In the genomic region with DNA sequence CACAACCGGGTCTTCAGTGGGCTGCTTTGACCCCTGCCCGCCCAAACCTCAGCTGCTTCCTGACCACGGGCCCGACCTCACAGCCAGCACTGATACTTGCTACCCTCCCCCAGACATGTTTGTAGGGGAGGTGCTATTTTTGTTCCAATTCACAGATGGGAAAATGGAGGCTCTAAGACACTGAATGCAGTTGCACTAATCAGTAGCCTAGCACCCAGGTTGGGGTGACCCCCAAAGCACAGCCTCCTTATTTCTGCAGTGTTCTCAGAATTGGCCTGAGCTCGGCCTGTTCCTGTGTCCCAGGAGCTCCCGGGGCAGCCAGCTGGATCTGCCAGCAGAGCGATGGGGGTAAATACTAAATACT, we compare ENCODE assay signal across 29 cellular contexts. TPM values are rescaled to one million over a fixed set of nuclear protein-coding genes. Genes with fewer than 3 reads are reported as not detected.
DNase-seq lines count a peak whose midpoint lies in the region; ATAC-seq, FAIRE-seq and TF ChIP-seq lines count a peak whose summit lies in the region.
"Had no signal": no experiment of that assay in that cellular context is flagged by ENCODE, and none has a peak within 500 bp of the region (broad histone marks: within the 10 kb centered on the region; RNA-seq: fewer than 3 reads in every experiment).

No MANE protein-coding gene starts in this region.

- no peak for TF ChIP-seq EP300 in K562 (IDR thresholded peaks at IDR 0.05; ENCODE audit: low read length)
- no peak for TF ChIP-seq EP300 in neural cell (conservative IDR thresholded peaks at IDR 0.05; ENCODE audit: poor library complexity, severe bottlenecking)

- peaks cover 92 to 100% of the 10 kb centered on the region in 2 experiments for H3K27me3 ChIP-seq in K562 (ENCODE audit: control insufficient read depth in 2 of 2, insufficient read depth in 2 of 2, low read length in 2 of 2)
- no peaks in the 10 kb centered on the region for H3K27me3 ChIP-seq in endodermal cell (ENCODE audit: control insufficient read depth, insufficient read depth, low read length, poor library complexity, severe bottlenecking)
- no peaks in the 10 kb centered on the region for H3K27me3 ChIP-seq in neural cell (ENCODE audit: insufficient read depth, low read depth, low read length)
- no peaks in the 10 kb centered on the region for H3K27me3 ChIP-seq in uterus
- H3K27me3 ChIP-seq: BE2C had no signal

- no peak overlapping the region for H3K4me3 Mint-ChIP-seq in endodermal cell
- no peak overlapping the region for H3K4me3 Mint-ChIP-seq in T-helper 2 cell treated with Interferon-gamma antibody and Interleukin-4, amounts not matched to agents 5 μg/mL and 100 μg/mL, for 36 hours
- H3K4me3 Mint-ChIP-seq: CD14-positive monocyte; CD4-positive, alpha-beta memory T cell; CD4-positive, CD25-positive, alpha-beta regulatory T cell; CD8-positive, alpha-beta memory T cell had no signal

- H3K4me1 Mint-ChIP-seq in endodermal cell = no peaks in the 10 kb centered on the region
- no peaks in the 10 kb centered on the region for H3K4me1 Mint-ChIP-seq in T-helper 2 cell treated with Interferon-gamma antibody and Interleukin-4, amounts not matched to agents 5 μg/mL and 100 μg/mL, for 36 hours (ENCODE audit: low read depth)
- H3K4me1 Mint-ChIP-seq: CD14-positive monocyte; CD4-positive, alpha-beta memory T cell; CD4-positive, CD25-positive, alpha-beta regulatory T cell; CD8-positive, alpha-beta memory T cell had no signal

- peaks cover 0 to 27% of the 10 kb centered on the region in 2 experiments; a peak in 1 of 5 replicates for H3K4me1 ChIP-seq in K562 (replicated peaks in 1 of 2; ENCODE audit: control insufficient read depth in 2 of 2, insufficient read depth in 2 of 2, low read length in 2 of 2)
- H3K4me1 ChIP-seq in endodermal cell (ENCODE audit: control insufficient read depth, insufficient read depth, low read length) = no peaks in the 10 kb centered on the region
- no peaks in the 10 kb centered on the region for H3K4me1 ChIP-seq in uterus
- H3K4me1 ChIP-seq: A549, BE2C had no signal

- H3K36me3 ChIP-seq in K562 (ENCODE audit: control insufficient read depth, insufficient read depth, low read length) (no peaks in the 10 kb centered on the region), endodermal cell (ENCODE audit: control insufficient read depth, insufficient read depth, low read length) (no peaks in the 10 kb centered on the region), neural cell (ENCODE audit: insufficient read depth, low read length) (no peaks in the 10 kb centered on the region), uterus (no peaks in the 10 kb centered on the region)
- H3K36me3 ChIP-seq: BE2C, BLaER1 had no signal

- ATAC-seq in K562 = no peak
- ATAC-seq: A549, GM12878 had no signal

- no peak for TF ChIP-seq RAD21 in K562 (CRISPR knock-in tag; conservative IDR thresholded peaks at IDR 0.05 in 1 of 2, IDR thresholded peaks at IDR 0.05 in 1 of 2)
- no peak for TF ChIP-seq RAD21 in neural cell (conservative IDR thresholded peaks at IDR 0.05)

- H3K9me1 ChIP-seq in K562 (ENCODE audit: control insufficient read depth, insufficient read depth, low read length) = peaks cover 20% of the 10 kb centered on the region

- DNase-seq in GM13977 (ENCODE audit: low spot score) (peak; percentile 24), K562 (ENCODE audit: extremely low read depth in 1 of 4, low spot score in 3 of 4) (peak in 1 of 4 experiments; percentile 70), endodermal cell (no peak), uterus (no peak), Ammon's horn (ENCODE audit: low spot score) (no peak), NCI-H1105 (lab: John Stamatoyannopoulos, UW) (no peak)
- no peak for DNase-seq in T-helper 2 cell treated with Interferon-gamma antibody and Interleukin-4, amounts not matched to agents 5 μg/mL and 100 μg/mL, for 36 hours (ENCODE audit: low spot score)
- DNase-seq: AML-193; BE2C; C1 segment of cervical spinal cord; CD4-positive, alpha-beta memory T cell; CD4-positive, CD25-positive, alpha-beta regulatory T cell; CD8-positive, alpha-beta memory T cell; COR-L47; DMS 273 treated with DMSO at 0.1 percent for 48 hours; DMS153; DMS53; DMS79; DND-41; EL; GDM1 had no signal

- H3K9ac ChIP-seq in K562 (ENCODE audit: insufficient read depth in 1 of 2, low read depth in 2 of 2, low read length in 2 of 2) (peak overlapping the region in 1 of 2 experiments; percentile 3; a peak in 1 of 4 replicates), endodermal cell (ENCODE audit: extremely low read depth, low read length, poor library complexity, severe bottlenecking) (no peak overlapping the region), neural cell (ENCODE audit: low read length) (peak overlapping the region; percentile 21)
- H3K9ac ChIP-seq: BLaER1 had no signal

- H3F3A ChIP-seq in neural cell (ENCODE audit: insufficient read depth, low read length, poor library complexity, severe bottlenecking) = no peaks in the 10 kb centered on the region

- peaks cover 6% of the 10 kb centered on the region for H3K36me3 Mint-ChIP-seq in endodermal cell (ENCODE audit: low read depth)
- no peaks in the 10 kb centered on the region for H3K36me3 Mint-ChIP-seq in T-helper 2 cell treated with Interferon-gamma antibody and Interleukin-4, amounts not matched to agents 5 μg/mL and 100 μg/mL, for 36 hours (ENCODE audit: low read depth)
- H3K36me3 Mint-ChIP-seq: CD14-positive monocyte; CD4-positive, alpha-beta memory T cell; CD4-positive, CD25-positive, alpha-beta regulatory T cell; CD8-positive, alpha-beta memory T cell had no signal

- in situ Hi-C loops in GM13977 (cut with MboI; ENCODE audit: low pct_unique_long_range_greater_than_20kb, low sequenced_read_pairs, unreplicated experiment) = loop anchor here (25.0 kb wide), 1 partner anchor 319 kb away; no protein-coding TSS in a partner anchor
- in situ Hi-C loops in K562 (cut with MboI) = loop anchor here (10.0 kb wide), 1 partner anchor 327 kb away; no protein-coding TSS in a partner anchor

- H4K20me1 ChIP-seq in K562 (replicated peaks; ENCODE audit: control insufficient read depth, insufficient read depth, low read length) (peaks cover 81% of the 10 kb centered on the region), neural cell (ENCODE audit: insufficient read depth) (no peaks in the 10 kb centered on the region)

- no peak overlapping the region for H3K27ac ChIP-seq in K562 (ENCODE audit: extremely low read depth, low read depth, low read length)
- no peak overlapping the region for H3K27ac ChIP-seq in endodermal cell (ENCODE audit: low read depth, low read length)
- no peak overlapping the region for H3K27ac ChIP-seq in neural cell (ENCODE audit: low read length)
- no peak overlapping the region for H3K27ac ChIP-seq in uterus
- H3K27ac ChIP-seq: 22Rv1, A549, BLaER1 had no signal

- H3K27ac Mint-ChIP-seq in endodermal cell = peak overlapping the region; percentile 17
- no peak overlapping the region for H3K27ac Mint-ChIP-seq in T-helper 2 cell treated with Interferon-gamma antibody and Interleukin-4, amounts not matched to agents 5 μg/mL and 100 μg/mL, for 36 hours
- H3K27ac Mint-ChIP-seq: CD14-positive monocyte; CD4-positive, alpha-beta memory T cell had no signal

- intact Hi-C loops in K562 (cut with micrococcal nuclease) = no loop called here
- intact Hi-C loops in uterus (cut with DNase I; ENCODE audit: low total_unique reads) = no loop called here

- TF ChIP-seq POLR2A in K562 (conservative IDR thresholded peaks at IDR 0.05) (no peak), uterus (IDR thresholded peaks at IDR 0.05) (no peak)

- no peak for FAIRE-seq in K562 (lab: Jason Lieb, UNC)
- FAIRE-seq: A549, GM12878, GM12892, GM19239 had no signal

- H2AFZ ChIP-seq in K562 (ENCODE audit: low read depth, low read length) = no peak overlapping the region
- no peak overlapping the region for H2AFZ ChIP-seq in neural cell (ENCODE audit: low read depth, low read length)

- H3K9me2 ChIP-seq in neural cell (ENCODE audit: insufficient read depth, low read length) = no peaks in the 10 kb centered on the region

- under 1% methylated on average over 7 of the region's 7 CpGs for WGBS in K562 (ENCODE audit: insufficient coverage, low coverage, missing lambda C conversion rate)
- 94% methylated on average over 2 to 7 of the region's 7 CpGs for WGBS in endodermal cell (ENCODE audit: insufficient coverage in 1 of 2, insufficient read length in 1 of 2), 2 experiments

- POLR2A ChIA-PET in K562 (lab: Yijun Ruan, JAX) = interaction anchor here (0.6 to 99.3 kb wide), 26 partner anchors 9 to 176 kb away, joined by 3 to 3336 read pairs (median 4); a partner anchor contains a TSS

- H3K27me3 Mint-ChIP-seq in endodermal cell (ENCODE audit: insufficient read depth) = no peaks in the 10 kb centered on the region
- no peaks in the 10 kb centered on the region for H3K27me3 Mint-ChIP-seq in T-helper 2 cell treated with Interferon-gamma antibody and Interleukin-4, amounts not matched to agents 5 μg/mL and 100 μg/mL, for 36 hours (ENCODE audit: low read depth)
- H3K27me3 Mint-ChIP-seq: CD4-positive, CD25-positive, alpha-beta regulatory T cell had no signal

- no TSS peak for BruUV-seq in K562 (replicated peaks; lab: Mats Ljungman, UMichigan)

- H3K4me2 ChIP-seq in K562 (ENCODE audit: insufficient read depth, low read length) (no peak overlapping the region), neural cell (ENCODE audit: low read length) (no peak overlapping the region)
- H3K4me2 ChIP-seq: A549, BLaER1 had no signal

- H3K79me2 ChIP-seq in K562 (ENCODE audit: control insufficient read depth, insufficient read depth, low read length) = no peaks in the 10 kb centered on the region
- no peaks in the 10 kb centered on the region for H3K79me2 ChIP-seq in neural cell (replicated peaks; ENCODE audit: insufficient read depth, low read length)

- no peaks in the 10 kb centered on the region for H3K9me3 Mint-ChIP-seq in endodermal cell
- no peaks in the 10 kb centered on the region for H3K9me3 Mint-ChIP-seq in T-helper 2 cell treated with Interferon-gamma antibody and Interleukin-4, amounts not matched to agents 5 μg/mL and 100 μg/mL, for 36 hours
- H3K9me3 Mint-ChIP-seq: CD4-positive, alpha-beta memory T cell; CD4-positive, CD25-positive, alpha-beta regulatory T cell; CD8-positive, alpha-beta memory T cell had no signal

- H3K4me3 ChIP-seq in K562 (no peak overlapping the region), endodermal cell (ENCODE audit: low read length) (no peak overlapping the region), neural cell (ENCODE audit: low read length) (no peak overlapping the region), uterus (no peak overlapping the region)
- H3K4me3 ChIP-seq: A549, BLaER1, GM12878 had no signal

- H3K9me3 ChIP-seq in K562 (replicated peaks; ENCODE audit: control insufficient read depth, insufficient read depth, low read depth, low read length) = 0 out of 2 replicates have a peak, but pooled peaks cover 2% of the 10 kb centered on the region
- H3K9me3 ChIP-seq in endodermal cell (ENCODE audit: control insufficient read depth, low read length) = no peaks in the 10 kb centered on the region
- H3K9me3 ChIP-seq in neural cell (ENCODE audit: low read length) = no peaks in the 10 kb centered on the region
- no peaks in the 10 kb centered on the region for H3K9me3 ChIP-seq in uterus
- H3K9me3 ChIP-seq: A549, BE2C, BLaER1 had no signal

- no peak for TF ChIP-seq CTCF in GM13977 (IDR thresholded peaks at IDR 0.05; ENCODE audit: extremely low read depth, insufficient read depth, missing control alignments)
- TF ChIP-seq CTCF in K562 (IDR thresholded peaks at IDR 0.05 in 2 of 3, conservative IDR thresholded peaks at IDR 0.05 in 1 of 3; ENCODE audit: insufficient read depth in 2 of 3, low read depth in 1 of 3, low read length in 3 of 3) = no peak
- no peak for TF ChIP-seq CTCF in endodermal cell (conservative IDR thresholded peaks at IDR 0.05)
- no peak for TF ChIP-seq CTCF in neural cell (IDR thresholded peaks at IDR 0.05; ENCODE audit: poor library complexity, severe bottlenecking)
- no peak for TF ChIP-seq CTCF in uterus (IDR thresholded peaks at IDR 0.05)

- CTCF ChIA-PET in K562 (lab: Yijun Ruan, JAX; ENCODE audit: low intra/inter-chr PET ratio) = no interaction called here

RNA-seq across cellular contexts. Expression of a gene that starts 22.6 kb away (rescaled TPM):
- total RNA-seq in K562 (2011; cell fraction: chromatin; rRNA removed; ENCODE audit: low replicate concordance) = 0.69 TPM in 1 of 2 replicates, not detected in the other
- total RNA-seq in K562 (2011; cell fraction: nucleolus; rRNA removed) = 0.26 and 0.33 TPM in 2 replicates
- 0.22 TPM in 1 of 2 replicates, not detected in the other for total RNA-seq in K562 (2011; cell fraction: nucleoplasm; rRNA removed)
- total RNA-seq in K562 (2014; rRNA removed) = not detected in 2 replicates
- total RNA-seq in K562 (2014; rRNA removed; fragmentation: Illumina TruSeq; extraction: Trizol) = not detected in 2 replicates
- total RNA-seq in K562 (2015; rRNA removed; fragmentation: Illumina TruSeq; extraction: Trizol) = not detected in 2 replicates
- 0.09 TPM in 1 of 2 replicates, not detected in the other for total RNA-seq in K562 (2021)
- polyA plus RNA-seq in K562 (2011; rRNA removed) = 0.05 and 0.10 TPM in 2 replicates
- polyA plus RNA-seq in K562 (2011; cell fraction: cytosol; rRNA removed) = 0.03 and 0.66 TPM in 2 replicates
- polyA plus RNA-seq in K562 (2011; cell fraction: nucleus; rRNA removed) = 0.04 and 0.20 TPM in 2 replicates
- polyA plus RNA-seq in K562 (2012) = 0.03 and 0.07 TPM in 2 replicates
- polyA plus RNA-seq in K562 (2014; fragmentation: Illumina TruSeq; extraction: Trizol) = not detected in 2 replicates
- polyA plus RNA-seq in K562 (2014; fragmentation: Nextera tagmentation; extraction: Ambion mirVana) = not detected
- not detected in 2 replicates for polyA plus RNA-seq in K562 (2014; rRNA removed)
- polyA minus RNA-seq in K562 (2011; rRNA and poly(A)+ RNA removed) = not detected in 2 replicates
- not detected in 2 replicates for polyA minus RNA-seq in K562 (2011; cell fraction: cytosol; rRNA and poly(A)+ RNA removed)
- polyA minus RNA-seq in K562 (2011; cell fraction: nucleus; rRNA and poly(A)+ RNA removed) = 0.27 TPM in 1 of 2 replicates, not detected in the other
- total RNA-seq in endodermal cell = 10 to 100 TPM; 16.7 to 41.2 TPM
- 4.3 TPM for polyA plus RNA-seq in endodermal cell (2013, experiment 1 of 2)
- 4.6 TPM for polyA plus RNA-seq in endodermal cell (2013, experiment 2 of 2)
- polyA plus RNA-seq in neural cell = 0.04 TPM in 1 of 2 replicates, not detected in the other
- not detected in 2 replicates for polyA minus RNA-seq in neural cell
- 10 to 100 TPM in 1 of 4 donors, 1 to 10 TPM in 3; 2.6 to 58.5 (median 3.6) TPM for total RNA-seq in uterus
- polyA plus RNA-seq: CD14-positive monocyte; CD4-positive, alpha-beta memory T cell; CD8-positive, alpha-beta memory T cell; GM12878 had no signal
